ENCODE assay signal across 9 cellular contexts in the genomic region with DNA sequence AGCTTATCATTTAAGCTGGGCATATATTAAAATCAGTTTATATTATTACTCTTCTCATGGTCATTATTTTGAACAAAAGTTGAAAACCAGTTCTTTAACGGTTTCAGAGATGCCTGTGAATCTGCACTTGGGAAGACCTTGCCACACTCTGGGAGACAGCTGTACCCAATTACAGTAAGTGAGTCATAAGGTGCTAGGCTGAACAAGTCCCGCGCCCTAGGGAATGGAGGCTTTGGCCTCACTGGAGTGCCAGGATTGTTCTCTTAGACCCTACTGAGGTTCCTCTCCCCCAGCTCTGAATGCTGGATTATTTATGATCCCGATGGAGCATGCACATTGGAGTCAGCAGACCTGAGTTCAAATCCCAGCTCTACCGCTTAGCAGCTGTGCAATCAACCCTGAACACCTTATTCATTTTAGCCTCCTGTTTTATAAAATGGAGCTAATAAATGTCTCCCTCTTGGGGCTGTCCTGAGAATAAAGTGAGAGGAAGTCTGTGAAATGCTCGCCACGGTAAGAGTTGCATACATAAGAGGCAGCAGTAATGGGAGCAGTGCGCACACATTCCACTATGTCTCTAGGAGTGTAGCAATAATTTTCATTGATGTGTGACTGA.
DNase-seq lines count a peak whose midpoint lies in the region; ATAC-seq, FAIRE-seq and TF ChIP-seq lines count a peak whose summit lies in the region.
"Had no signal": no experiment of that assay in that cellular context is flagged by ENCODE, and none has a peak within 500 bp of the region (broad histone marks: within the 10 kb centered on the region; RNA-seq: fewer than 3 reads in every experiment).

No MANE protein-coding gene starts in this region.

- H3K27me3 ChIP-seq in prostate gland (replicated peaks; ENCODE audit: insufficient read depth) = peaks cover 7% of the 10 kb centered on the region

- H3K4me3 ChIP-seq in A549 (no peak overlapping the region), fibroblast of mammary gland (ENCODE audit: control insufficient read depth, low read depth, low read length) (no peak overlapping the region), prostate gland (no peak overlapping the region)

- 67% methylated on average over 8 of the region's 8 CpGs for WGBS in A549 (ENCODE audit: missing lambda C conversion rate)
- WGBS in prostate gland = 65% methylated on average over 8 of the region's 8 CpGs

- DNase-seq in A549 (ENCODE audit: low read depth in 1 of 2, low spot score in 1 of 2) (peak; percentile 15 to 28), EL (peak; percentile 69), RCC 7860 (ENCODE audit: low spot score) (peak; percentile 9), fibroblast of mammary gland (ENCODE audit: low read depth) (peak; percentile 87), NCI-H128 (lab: John Stamatoyannopoulos, UW; ENCODE audit: unreplicated experiment) (no peak), prostate gland (ENCODE audit: low spot score) (no peak), SK-N-DZ (ENCODE audit: low spot score) (no peak)

- POLR2A ChIA-PET in A549 (lab: Yijun Ruan, JAX) = no interaction called here

- TF ChIP-seq EP300 in A549 (IDR thresholded peaks at IDR 0.05) = no peak

- H3K27ac ChIP-seq in A549 (no peak overlapping the region), prostate gland (no peak overlapping the region)

- no peak overlapping the region for H3K4me2 ChIP-seq in A549

- H3K4me1 ChIP-seq in A549 = peaks cover 4% of the 10 kb centered on the region; the same call in 1 of the 3 replicates
- H3K4me1 ChIP-seq in prostate gland (replicated peaks) = peaks cover 3% of the 10 kb centered on the region

- intact Hi-C loops in prostate gland (cut with DNase I) = loop anchor here (2.0 to 5.0 kb wide), 3 partner anchors 17 to 197 kb away; no protein-coding TSS in a partner anchor

- no peaks in the 10 kb centered on the region for H3K36me3 ChIP-seq in prostate gland

- ATAC-seq in A549 = peak; percentile 36 to 55; a peak in 2 of 6 replicates
- ATAC-seq in HG03025 (IDR thresholded peaks at IDR 0.05; ENCODE audit: low FRiP score, unreplicated experiment) = no peak

- TF ChIP-seq CTCF in A549 (IDR thresholded peaks at IDR 0.05) = no peak
- TF ChIP-seq CTCF in fibroblast of mammary gland (conservative IDR thresholded peaks at IDR 0.05; ENCODE audit: control insufficient read depth, insufficient read depth, low read depth, low read length) = peak; percentile 27
- peak in 1 of 4 experiments; percentile 31 for TF ChIP-seq CTCF in prostate gland (IDR thresholded peaks at IDR 0.05)

- peak; percentile 44 to 45 for TF ChIP-seq RAD21 in A549 (conservative IDR thresholded peaks at IDR 0.05 in 1 of 2, IDR thresholded peaks at IDR 0.05 in 1 of 2)

- CTCF ChIA-PET in A549 (lab: Yijun Ruan, JAX) = interaction anchor here (0.7 to 13.2 kb wide), 8 partner anchors 9 to 279 kb away, joined by 3 to 296 read pairs (median 4); partner anchors contain the start of gene FOXD2

- H3K9me3 ChIP-seq in A549 = no peaks in the 10 kb centered on the region
- H3K9me3 ChIP-seq in prostate gland = no peaks in the 10 kb centered on the region

- no peak for FAIRE-seq in A549 (lab: Jason Lieb, UNC)
- no peak for FAIRE-seq in RCC 7860 (lab: Jason Lieb, UNC)
- FAIRE-seq: G401.6 had no signal

- TF ChIP-seq POLR2A in A549 (IDR thresholded peaks at IDR 0.05; ENCODE audit: low read length) (no peak), prostate gland (IDR thresholded peaks at IDR 0.05) (no peak)

TF ChIP-seq in A549, 52 proteins besides CTCF, POLR2A, EP300 and RAD21:
- TF ChIP-seq SMC3 (IDR thresholded peaks at IDR 0.05) = peak; percentile 41
- TF ChIP-seq, protein P1, sequence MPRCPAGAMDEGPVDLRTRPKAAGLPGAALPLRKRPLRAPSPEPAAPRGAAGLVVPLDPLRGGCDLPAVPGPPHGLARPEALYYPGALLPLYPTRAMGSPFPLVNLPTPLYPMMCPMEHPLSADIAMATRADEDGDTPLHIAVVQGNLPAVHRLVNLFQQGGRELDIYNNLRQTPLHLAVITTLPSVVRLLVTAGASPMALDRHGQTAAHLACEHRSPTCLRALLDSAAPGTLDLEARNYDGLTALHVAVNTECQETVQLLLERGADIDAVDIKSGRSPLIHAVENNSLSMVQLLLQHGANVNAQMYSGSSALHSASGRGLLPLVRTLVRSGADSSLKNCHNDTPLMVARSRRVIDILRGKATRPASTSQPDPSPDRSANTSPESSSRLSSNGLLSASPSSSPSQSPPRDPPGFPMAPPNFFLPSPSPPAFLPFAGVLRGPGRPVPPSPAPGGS (IDR thresholded peaks at IDR 0.05) = no peak
- TF ChIP-seq, protein P2, sequence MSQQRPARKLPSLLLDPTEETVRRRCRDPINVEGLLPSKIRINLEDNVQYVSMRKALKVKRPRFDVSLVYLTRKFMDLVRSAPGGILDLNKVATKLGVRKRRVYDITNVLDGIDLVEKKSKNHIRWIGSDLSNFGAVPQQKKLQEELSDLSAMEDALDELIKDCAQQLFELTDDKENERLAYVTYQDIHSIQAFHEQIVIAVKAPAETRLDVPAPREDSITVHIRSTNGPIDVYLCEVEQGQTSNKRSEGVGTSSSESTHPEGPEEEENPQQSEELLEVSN (IDR thresholded peaks at IDR 0.05; ENCODE audit: borderline replicate concordance, low read depth) = no peak
TF ChIP-seq in A549: peak in this region for 1.

Comparison
In these comparisons a context has a peak if more than half of its experiments do, and no peak if none do; other contexts are left out.
1. DNase-seq: peak in A549 (2 of 2), EL (single experiment), RCC 7860 (single experiment) and fibroblast of mammary gland (single experiment); none in NCI-H128 (single experiment), prostate gland (single experiment) and SK-N-DZ (single experiment).